Comparison of ENCODE assay signal across 22 cellular contexts in genomic region chr16:89110641-89111040, GRCh38.
"Had no signal": no experiment of that assay in that cellular context is flagged by ENCODE, and none has a peak within 500 bp of the region (broad histone marks: within the 10 kb centered on the region; RNA-seq: fewer than 3 reads in every experiment).

No MANE protein-coding gene starts in this region.

- ATAC-seq: activated CD4-positive, CD25-positive, alpha-beta regulatory T cell treated with anti-CD3 and anti-CD28 coated beads, Interleukin-2, amount 50 U/mL, for 24 hours; activated naive CD8-positive, alpha-beta T cell treated with anti-CD3 and anti-CD28 coated beads, Interleukin-2, amount 50 U/mL, for 24 hours; foreskin keratinocyte; naive thymus-derived CD4-positive, alpha-beta T cell; T-helper 17 cell had no signal

- H3K9me3 ChIP-seq: breast epithelium, esophagus muscularis mucosa, left ventricle myocardium inferior, right atrium auricular region, vagina had no signal

- H3K27ac ChIP-seq: breast epithelium, esophagus muscularis mucosa, foreskin keratinocyte, left ventricle myocardium inferior, parathyroid adenoma, right atrium auricular region, vagina, WERI-Rb-1 had no signal

- H3K27me3 ChIP-seq: breast epithelium, esophagus muscularis mucosa, foreskin keratinocyte, right atrium auricular region, vagina had no signal

- H3K4me3 ChIP-seq: breast epithelium, esophagus muscularis mucosa, left ventricle myocardium inferior, right atrium auricular region, vagina had no signal

- H3K4me1 ChIP-seq: breast epithelium, parathyroid adenoma, right atrium auricular region, vagina had no signal

- DNase-seq: activated CD4-positive, alpha-beta T cell treated with anti-CD3 and anti-CD28 coated beads for 48 hours; activated CD4-positive, alpha-beta T cell treated with anti-CD3 and anti-CD28 coated beads, Interleukin-2, amount 50 U/mL, for 48 hours; activated CD8-positive, alpha-beta memory T cell treated with anti-CD3 and anti-CD28 coated beads for 24 hours; activated naive CD8-positive, alpha-beta T cell treated with anti-CD3 and anti-CD28 coated beads, Interleukin-2, amount 50 U/mL, for 24 hours; amygdala; central memory CD4-positive, alpha-beta T cell; endodermal cell; foreskin keratinocyte; left ventricle myocardium inferior; midbrain; naive thymus-derived CD4-positive, alpha-beta T cell; stimulated activated CD4-positive, alpha-beta T cell treated with anti-CD3 and anti-CD28 coated beads, Interleukin-2, amount 100 ng/mL, for 48 hours; stimulated activated naive CD4-positive, alpha-beta T cell treated with Interleukin-2 at 50 U/mL for 16 hours; T-helper 17 cell; T1000; WERI-Rb-1 had no signal

- H3K36me3 ChIP-seq: breast epithelium, WERI-Rb-1 had no signal
